In genomic region chr1:204977327-204977726, GRCh38 we compare ENCODE assay signal across 17 cellular contexts.
"Had no signal": no experiment of that assay in that cellular context is flagged by ENCODE, and none has a peak within 500 bp of the region (broad histone marks: within the 10 kb centered on the region; RNA-seq: fewer than 3 reads in every experiment).

No MANE protein-coding gene starts in this region.

- ATAC-seq: left colon; pancreas; stimulated activated effector memory CD8-positive, alpha-beta T cell treated with anti-CD3 and anti-CD28 coated beads, Interleukin-12 subunit alpha, Interleukin-12 subunit beta, amount 100 ng/mL, for 72 hours had no signal

- H3K4me1 Mint-ChIP-seq: neural crest cell had no signal

- H3K27ac ChIP-seq: adrenal gland, epithelial cell of prostate, pancreas, sigmoid colon, transverse colon had no signal

- H3K27ac Mint-ChIP-seq: activated T-helper 1 cell treated with anti-CD3 and anti-CD28 coated beads, Interleukin-12 subunit alpha, Interleukin-12 subunit beta, Interleukin-2, Interleukin-4 antibody, amounts not matched to agents 30 ng/mL and 10 ng/mL and 1 ng/mL, durations not matched to agents 14 hours and 24 hours and 36 hours; stimulated activated effector memory CD8-positive, alpha-beta T cell treated with anti-CD3 and anti-CD28 coated beads, Interleukin-12 subunit alpha, Interleukin-12 subunit beta, amount 100 ng/mL, for 72 hours had no signal

- H3K27me3 ChIP-seq: adrenal gland, pancreas, sigmoid colon, transverse colon had no signal

- DNase-seq: adrenal gland; dermis blood vessel endothelial cell; foreskin melanocyte; head of caudate nucleus; left colon; midbrain; sigmoid colon; stimulated activated CD4-positive, alpha-beta T cell treated with anti-CD3 and anti-CD28 coated beads, Interleukin-1b, Interleukin-23, amount 100 ng/mL, for 48 hours; substantia nigra; T-helper 1 cell; T1000; transverse colon had no signal

- H3K9me3 Mint-ChIP-seq: activated T-helper 1 cell treated with anti-CD3 and anti-CD28 coated beads, Interleukin-12 subunit alpha, Interleukin-12 subunit beta, Interleukin-2, Interleukin-4 antibody, amounts not matched to agents 30 ng/mL and 10 ng/mL and 1 ng/mL, durations not matched to agents 14 hours and 24 hours and 36 hours; neural crest cell; stimulated activated effector memory CD8-positive, alpha-beta T cell treated with anti-CD3 and anti-CD28 coated beads, Interleukin-12 subunit alpha, Interleukin-12 subunit beta, amount 100 ng/mL, for 72 hours had no signal

- H3K4me3 Mint-ChIP-seq: activated T-helper 1 cell treated with anti-CD3 and anti-CD28 coated beads, Interleukin-12 subunit alpha, Interleukin-12 subunit beta, Interleukin-2, Interleukin-4 antibody, amounts not matched to agents 30 ng/mL and 10 ng/mL and 1 ng/mL, durations not matched to agents 14 hours and 24 hours and 36 hours; neural crest cell; stimulated activated effector memory CD8-positive, alpha-beta T cell treated with anti-CD3 and anti-CD28 coated beads, Interleukin-12 subunit alpha, Interleukin-12 subunit beta, amount 100 ng/mL, for 72 hours had no signal

- H3K9me3 ChIP-seq: adrenal gland, pancreas, sigmoid colon, transverse colon had no signal

- H3K36me3 Mint-ChIP-seq: stimulated activated effector memory CD8-positive, alpha-beta T cell treated with anti-CD3 and anti-CD28 coated beads, Interleukin-12 subunit alpha, Interleukin-12 subunit beta, amount 100 ng/mL, for 72 hours had no signal
